Comparison of ENCODE assay signal across 1 cellular context in the genomic region with DNA sequence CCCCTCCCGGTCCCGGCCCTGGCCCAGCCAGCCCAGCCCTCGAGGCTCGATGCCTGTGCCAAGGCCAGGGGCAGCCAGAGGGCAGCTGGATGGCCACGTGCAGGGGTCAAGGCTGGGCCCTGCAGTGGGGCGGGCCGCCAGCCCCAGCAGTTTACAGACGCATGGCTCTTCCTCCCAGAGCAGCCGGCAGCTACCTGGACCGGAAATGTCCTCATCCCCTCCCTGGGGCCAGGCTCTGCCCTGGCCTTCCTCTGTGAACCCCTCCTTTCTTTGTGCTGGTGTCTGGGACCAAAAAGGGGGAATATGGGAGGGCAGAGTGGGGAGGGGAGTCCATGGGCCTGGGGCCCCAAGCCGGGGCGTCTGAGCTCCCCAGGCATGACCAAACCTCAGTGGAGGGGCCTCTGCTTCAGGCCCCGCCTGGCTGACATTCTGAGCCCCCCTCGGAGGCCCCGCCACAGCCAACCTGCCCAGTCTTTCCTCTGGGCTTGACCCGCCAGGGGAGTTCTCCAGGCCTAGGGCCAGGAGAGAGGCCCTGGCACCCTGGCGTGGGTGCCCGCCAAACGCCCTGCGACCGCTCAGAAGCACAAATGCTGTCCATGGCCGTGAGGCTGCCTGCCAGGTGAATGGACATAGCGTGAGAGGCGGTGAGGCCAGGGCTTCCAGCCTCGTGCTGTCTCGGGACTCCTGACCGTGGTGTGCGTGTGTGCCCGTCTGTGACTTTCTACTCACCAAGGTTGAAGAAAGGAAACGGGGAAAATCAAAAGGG.
TF ChIP-seq lines count a peak whose summit lies in the region.

No MANE protein-coding gene starts in this region.

TF ChIP-seq in HepG2, 621 proteins besides CTCF, POLR2A, EP300 and RAD21 (continued from another document and continues in another):
- TF ChIP-seq, protein P1, sequence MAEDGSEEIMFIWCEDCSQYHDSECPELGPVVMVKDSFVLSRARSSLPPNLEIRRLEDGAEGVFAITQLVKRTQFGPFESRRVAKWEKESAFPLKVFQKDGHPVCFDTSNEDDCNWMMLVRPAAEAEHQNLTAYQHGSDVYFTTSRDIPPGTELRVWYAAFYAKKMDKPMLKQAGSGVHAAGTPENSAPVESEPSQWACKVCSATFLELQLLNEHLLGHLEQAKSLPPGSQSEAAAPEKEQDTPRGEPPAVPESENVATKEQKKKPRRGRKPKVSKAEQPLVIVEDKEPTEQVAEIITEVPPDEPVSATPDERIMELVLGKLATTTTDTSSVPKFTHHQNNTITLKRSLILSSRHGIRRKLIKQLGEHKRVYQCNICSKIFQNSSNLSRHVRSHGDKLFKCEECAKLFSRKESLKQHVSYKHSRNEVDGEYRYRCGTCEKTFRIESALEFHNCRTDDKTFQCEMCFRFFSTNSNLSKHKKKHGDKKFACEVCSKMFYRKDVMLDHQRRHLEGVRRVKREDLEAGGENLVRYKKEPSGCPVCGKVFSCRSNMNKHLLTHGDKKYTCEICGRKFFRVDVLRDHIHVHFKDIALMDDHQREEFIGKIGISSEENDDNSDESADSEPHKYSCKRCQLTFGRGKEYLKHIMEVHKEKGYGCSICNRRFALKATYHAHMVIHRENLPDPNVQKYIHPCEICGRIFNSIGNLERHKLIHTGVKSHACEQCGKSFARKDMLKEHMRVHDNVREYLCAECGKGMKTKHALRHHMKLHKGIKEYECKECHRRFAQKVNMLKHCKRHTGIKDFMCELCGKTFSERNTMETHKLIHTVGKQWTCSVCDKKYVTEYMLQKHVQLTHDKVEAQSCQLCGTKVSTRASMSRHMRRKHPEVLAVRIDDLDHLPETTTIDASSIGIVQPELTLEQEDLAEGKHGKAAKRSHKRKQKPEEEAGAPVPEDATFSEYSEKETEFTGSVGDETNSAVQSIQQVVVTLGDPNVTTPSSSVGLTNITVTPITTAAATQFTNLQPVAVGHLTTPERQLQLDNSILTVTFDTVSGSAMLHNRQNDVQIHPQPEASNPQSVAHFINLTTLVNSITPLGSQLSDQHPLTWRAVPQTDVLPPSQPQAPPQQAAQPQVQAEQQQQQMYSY (CRISPR knock-in tag; IDR thresholded peaks at IDR 0.05), result 0 out of 2 replicates have a peak, but pooled peaks have one; percentile 21
- TF ChIP-seq ZNF644 (CRISPR knock-in tag; IDR thresholded peaks at IDR 0.05; ENCODE audit: low read depth) (0 out of 2 replicates have a peak, but pooled peaks have one; percentile 46), FLYWCH1 (CRISPR knock-in tag; IDR thresholded peaks at IDR 0.05) (peak; percentile 89; the same call in 1 of the 2 replicates), ZNF101 (CRISPR knock-in tag; IDR thresholded peaks at IDR 0.05; ENCODE audit: borderline replicate concordance, low read depth) (no peak), ZNF672 (CRISPR knock-in tag; IDR thresholded peaks at IDR 0.05) (0 out of 2 replicates have a peak, but pooled peaks have one; percentile 65), PITX1 (CRISPR knock-in tag; IDR thresholded peaks at IDR 0.05) (peak; percentile 93), KDM3A (CRISPR knock-in tag; IDR thresholded peaks at IDR 0.05; ENCODE audit: low read depth) (peak; percentile 88; the same call in 1 of the 2 replicates), TGIF2 (CRISPR knock-in tag; IDR thresholded peaks at IDR 0.05) (peak; percentile 86), MLLT10 (CRISPR knock-in tag; IDR thresholded peaks at IDR 0.05) (no peak), ZNF121 (CRISPR knock-in tag; IDR thresholded peaks at IDR 0.05) (peak; percentile 71; the same call in 1 of the 2 replicates), ZSCAN25 (CRISPR knock-in tag; IDR thresholded peaks at IDR 0.05) (peak; percentile 85), NFE2L2 (IDR thresholded peaks at IDR 0.05; ENCODE audit: low read length) (no peak), POLR2G (IDR thresholded peaks at IDR 0.05; ENCODE audit: low read depth, low read length) (peak; percentile 52; the same call in 1 of the 2 replicates), MED8 (CRISPR knock-in tag; IDR thresholded peaks at IDR 0.05; ENCODE audit: insufficient replicate concordance) (no peak), CBX1 (IDR thresholded peaks at IDR 0.05; ENCODE audit: low read depth) (no peak), ZKSCAN8 (CRISPR knock-in tag; IDR thresholded peaks at IDR 0.05; ENCODE audit: borderline replicate concordance) (peak; percentile 27; the same call in 1 of the 2 replicates), RXRB (CRISPR knock-in tag; IDR thresholded peaks at IDR 0.05; ENCODE audit: borderline replicate concordance) (peak; percentile 96), ZKSCAN1 (IDR thresholded peaks at IDR 0.05; ENCODE audit: low read length) (no peak), KDM5B (CRISPR knock-in tag; IDR thresholded peaks at IDR 0.05; ENCODE audit: borderline replicate concordance) (peak; percentile 84; the same call in 1 of the 2 replicates), FOXP1 (IDR thresholded peaks at IDR 0.05) (no peak), FOXP1 (CRISPR knock-in tag; IDR thresholded peaks at IDR 0.05) (peak; percentile 55), STAG1 (CRISPR knock-in tag; IDR thresholded peaks at IDR 0.05) (peak; percentile 32; the same call in 1 of the 2 replicates), IRX3 (CRISPR knock-in tag; IDR thresholded peaks at IDR 0.05; ENCODE audit: borderline replicate concordance, low read depth) (0 out of 2 replicates have a peak, but pooled peaks have one; percentile 52), ZFP36 (IDR thresholded peaks at IDR 0.05; ENCODE audit: borderline replicate concordance, low read depth, low read length, partially characterized antibody) (no peak), ZNF567 (CRISPR knock-in tag; IDR thresholded peaks at IDR 0.05; ENCODE audit: borderline replicate concordance) (peak; percentile 66; the same call in 1 of the 2 replicates), ZSCAN21 (CRISPR knock-in tag; IDR thresholded peaks at IDR 0.05; ENCODE audit: borderline replicate concordance) (peak; percentile 96), ERF (CRISPR knock-in tag; IDR thresholded peaks at IDR 0.05) (peak; percentile 99), MTA3 (CRISPR knock-in tag; IDR thresholded peaks at IDR 0.05) (no peak), ZNF670 (CRISPR knock-in tag; IDR thresholded peaks at IDR 0.05; ENCODE audit: borderline replicate concordance) (0 out of 2 replicates have a peak, but pooled peaks have one; percentile 43), SRSF4 (IDR thresholded peaks at IDR 0.05; ENCODE audit: low read depth, low read length, poor library complexity, severe bottlenecking) (no peak)
- TF ChIP-seq, protein P2, sequence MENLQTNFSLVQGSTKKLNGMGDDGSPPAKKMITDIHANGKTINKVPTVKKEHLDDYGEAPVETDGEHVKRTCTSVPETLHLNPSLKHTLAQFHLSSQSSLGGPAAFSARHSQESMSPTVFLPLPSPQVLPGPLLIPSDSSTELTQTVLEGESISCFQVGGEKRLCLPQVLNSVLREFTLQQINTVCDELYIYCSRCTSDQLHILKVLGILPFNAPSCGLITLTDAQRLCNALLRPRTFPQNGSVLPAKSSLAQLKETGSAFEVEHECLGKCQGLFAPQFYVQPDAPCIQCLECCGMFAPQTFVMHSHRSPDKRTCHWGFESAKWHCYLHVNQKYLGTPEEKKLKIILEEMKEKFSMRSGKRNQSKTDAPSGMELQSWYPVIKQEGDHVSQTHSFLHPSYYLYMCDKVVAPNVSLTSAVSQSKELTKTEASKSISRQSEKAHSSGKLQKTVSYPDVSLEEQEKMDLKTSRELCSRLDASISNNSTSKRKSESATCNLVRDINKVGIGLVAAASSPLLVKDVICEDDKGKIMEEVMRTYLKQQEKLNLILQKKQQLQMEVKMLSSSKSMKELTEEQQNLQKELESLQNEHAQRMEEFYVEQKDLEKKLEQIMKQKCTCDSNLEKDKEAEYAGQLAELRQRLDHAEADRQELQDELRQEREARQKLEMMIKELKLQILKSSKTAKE (CRISPR knock-in tag; IDR thresholded peaks at IDR 0.05; ENCODE audit: borderline replicate concordance), result peak; percentile 98
- TF ChIP-seq, protein P3, sequence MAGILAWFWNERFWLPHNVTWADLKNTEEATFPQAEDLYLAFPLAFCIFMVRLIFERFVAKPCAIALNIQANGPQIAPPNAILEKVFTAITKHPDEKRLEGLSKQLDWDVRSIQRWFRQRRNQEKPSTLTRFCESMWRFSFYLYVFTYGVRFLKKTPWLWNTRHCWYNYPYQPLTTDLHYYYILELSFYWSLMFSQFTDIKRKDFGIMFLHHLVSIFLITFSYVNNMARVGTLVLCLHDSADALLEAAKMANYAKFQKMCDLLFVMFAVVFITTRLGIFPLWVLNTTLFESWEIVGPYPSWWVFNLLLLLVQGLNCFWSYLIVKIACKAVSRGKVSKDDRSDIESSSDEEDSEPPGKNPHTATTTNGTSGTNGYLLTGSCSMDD (CRISPR knock-in tag; IDR thresholded peaks at IDR 0.05), result peak; percentile 71; the same call in 1 of the 2 replicates
- TF ChIP-seq, protein P4, sequence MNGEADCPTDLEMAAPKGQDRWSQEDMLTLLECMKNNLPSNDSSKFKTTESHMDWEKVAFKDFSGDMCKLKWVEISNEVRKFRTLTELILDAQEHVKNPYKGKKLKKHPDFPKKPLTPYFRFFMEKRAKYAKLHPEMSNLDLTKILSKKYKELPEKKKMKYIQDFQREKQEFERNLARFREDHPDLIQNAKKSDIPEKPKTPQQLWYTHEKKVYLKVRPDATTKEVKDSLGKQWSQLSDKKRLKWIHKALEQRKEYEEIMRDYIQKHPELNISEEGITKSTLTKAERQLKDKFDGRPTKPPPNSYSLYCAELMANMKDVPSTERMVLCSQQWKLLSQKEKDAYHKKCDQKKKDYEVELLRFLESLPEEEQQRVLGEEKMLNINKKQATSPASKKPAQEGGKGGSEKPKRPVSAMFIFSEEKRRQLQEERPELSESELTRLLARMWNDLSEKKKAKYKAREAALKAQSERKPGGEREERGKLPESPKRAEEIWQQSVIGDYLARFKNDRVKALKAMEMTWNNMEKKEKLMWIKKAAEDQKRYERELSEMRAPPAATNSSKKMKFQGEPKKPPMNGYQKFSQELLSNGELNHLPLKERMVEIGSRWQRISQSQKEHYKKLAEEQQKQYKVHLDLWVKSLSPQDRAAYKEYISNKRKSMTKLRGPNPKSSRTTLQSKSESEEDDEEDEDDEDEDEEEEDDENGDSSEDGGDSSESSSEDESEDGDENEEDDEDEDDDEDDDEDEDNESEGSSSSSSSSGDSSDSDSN (CRISPR knock-in tag; IDR thresholded peaks at IDR 0.05), result peak; percentile 80
- TF ChIP-seq, protein P5, sequence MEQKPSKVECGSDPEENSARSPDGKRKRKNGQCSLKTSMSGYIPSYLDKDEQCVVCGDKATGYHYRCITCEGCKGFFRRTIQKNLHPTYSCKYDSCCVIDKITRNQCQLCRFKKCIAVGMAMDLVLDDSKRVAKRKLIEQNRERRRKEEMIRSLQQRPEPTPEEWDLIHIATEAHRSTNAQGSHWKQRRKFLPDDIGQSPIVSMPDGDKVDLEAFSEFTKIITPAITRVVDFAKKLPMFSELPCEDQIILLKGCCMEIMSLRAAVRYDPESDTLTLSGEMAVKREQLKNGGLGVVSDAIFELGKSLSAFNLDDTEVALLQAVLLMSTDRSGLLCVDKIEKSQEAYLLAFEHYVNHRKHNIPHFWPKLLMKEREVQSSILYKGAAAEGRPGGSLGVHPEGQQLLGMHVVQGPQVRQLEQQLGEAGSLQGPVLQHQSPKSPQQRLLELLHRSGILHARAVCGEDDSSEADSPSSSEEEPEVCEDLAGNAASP (CRISPR knock-in tag; IDR thresholded peaks at IDR 0.05; ENCODE audit: borderline replicate concordance), result peak; percentile 88; the same call in 1 of the 2 replicates
- TF ChIP-seq, protein P6, sequence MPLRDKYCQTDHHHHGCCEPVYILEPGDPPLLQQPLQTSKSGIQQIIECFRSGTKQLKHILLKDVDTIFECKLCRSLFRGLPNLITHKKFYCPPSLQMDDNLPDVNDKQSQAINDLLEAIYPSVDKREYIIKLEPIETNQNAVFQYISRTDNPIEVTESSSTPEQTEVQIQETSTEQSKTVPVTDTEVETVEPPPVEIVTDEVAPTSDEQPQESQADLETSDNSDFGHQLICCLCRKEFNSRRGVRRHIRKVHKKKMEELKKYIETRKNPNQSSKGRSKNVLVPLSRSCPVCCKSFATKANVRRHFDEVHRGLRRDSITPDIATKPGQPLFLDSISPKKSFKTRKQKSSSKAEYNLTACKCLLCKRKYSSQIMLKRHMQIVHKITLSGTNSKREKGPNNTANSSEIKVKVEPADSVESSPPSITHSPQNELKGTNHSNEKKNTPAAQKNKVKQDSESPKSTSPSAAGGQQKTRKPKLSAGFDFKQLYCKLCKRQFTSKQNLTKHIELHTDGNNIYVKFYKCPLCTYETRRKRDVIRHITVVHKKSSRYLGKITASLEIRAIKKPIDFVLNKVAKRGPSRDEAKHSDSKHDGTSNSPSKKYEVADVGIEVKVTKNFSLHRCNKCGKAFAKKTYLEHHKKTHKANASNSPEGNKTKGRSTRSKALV (CRISPR knock-in tag; IDR thresholded peaks at IDR 0.05), result peak; percentile 89; the same call in 1 of the 2 replicates
- TF ChIP-seq, protein P7, sequence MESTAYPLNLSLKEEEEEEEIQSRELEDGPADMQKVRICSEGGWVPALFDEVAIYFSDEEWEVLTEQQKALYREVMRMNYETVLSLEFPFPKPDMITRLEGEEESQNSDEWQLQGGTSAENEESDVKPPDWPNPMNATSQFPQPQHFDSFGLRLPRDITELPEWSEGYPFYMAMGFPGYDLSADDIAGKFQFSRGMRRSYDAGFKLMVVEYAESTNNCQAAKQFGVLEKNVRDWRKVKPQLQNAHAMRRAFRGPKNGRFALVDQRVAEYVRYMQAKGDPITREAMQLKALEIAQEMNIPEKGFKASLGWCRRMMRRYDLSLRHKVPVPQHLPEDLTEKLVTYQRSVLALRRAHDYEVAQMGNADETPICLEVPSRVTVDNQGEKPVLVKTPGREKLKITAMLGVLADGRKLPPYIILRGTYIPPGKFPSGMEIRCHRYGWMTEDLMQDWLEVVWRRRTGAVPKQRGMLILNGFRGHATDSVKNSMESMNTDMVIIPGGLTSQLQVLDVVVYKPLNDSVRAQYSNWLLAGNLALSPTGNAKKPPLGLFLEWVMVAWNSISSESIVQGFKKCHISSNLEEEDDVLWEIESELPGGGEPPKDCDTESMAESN (CRISPR knock-in tag; conservative IDR thresholded peaks at IDR 0.05), result peak; percentile 89
